In the genomic region with DNA sequence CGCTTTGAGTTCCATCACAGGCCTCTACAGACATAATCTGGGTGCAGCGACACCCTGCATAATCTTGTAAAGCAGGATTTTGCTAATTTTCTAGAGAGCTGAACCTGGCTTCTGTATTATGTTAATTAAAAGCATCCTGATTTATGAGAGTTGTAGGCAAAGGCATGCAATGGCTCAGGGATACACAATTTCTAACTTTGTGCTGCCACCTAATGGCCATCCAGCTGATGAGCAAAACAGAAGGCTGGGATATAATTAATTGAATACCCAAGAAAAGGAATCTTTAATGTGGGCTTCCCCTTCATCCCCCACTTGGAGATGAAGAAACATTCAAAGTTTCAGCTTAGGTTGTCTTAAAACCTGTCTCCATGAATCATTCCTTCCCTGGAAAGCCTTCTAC, we compare ENCODE assay signal across 9 cellular contexts.
DNase-seq lines count a peak whose midpoint lies in the region; ATAC-seq, FAIRE-seq and TF ChIP-seq lines count a peak whose summit lies in the region.
"Had no signal": no experiment of that assay in that cellular context is flagged by ENCODE, and none has a peak within 500 bp of the region (broad histone marks: within the 10 kb centered on the region; RNA-seq: fewer than 3 reads in every experiment).

No MANE protein-coding gene starts in this region.

- no peaks in the 10 kb centered on the region for H3K9me3 ChIP-seq in Peyer's patch

- TF ChIP-seq POLR2A in GM12891 (IDR thresholded peaks at IDR 0.05; ENCODE audit: low read depth, low read length) (no peak), Peyer's patch (IDR thresholded peaks at IDR 0.05) (no peak)

- H3K27me3 ChIP-seq in Peyer's patch, result no peaks in the 10 kb centered on the region

- TF ChIP-seq CTCF in Peyer's patch (IDR thresholded peaks at IDR 0.05) (peak in 4 of 6 experiments; percentile 25 to 43 (median 34)), fibroblast of mammary gland (conservative IDR thresholded peaks at IDR 0.05; ENCODE audit: control insufficient read depth, insufficient read depth, low read depth, low read length) (peak; percentile 58)

- H3K36me3 ChIP-seq in Peyer's patch, result no peaks in the 10 kb centered on the region

- peak; percentile 2 for DNase-seq in AML-193 (lab: John Stamatoyannopoulos, UW)
- DNase-seq in GM12891 (ENCODE audit: insufficient read length, low spot score), result no peak
- DNase-seq in Peyer's patch, result peak in 1 of 3 donors; percentile 53
- peak; percentile 47 for DNase-seq in fibroblast of mammary gland (ENCODE audit: low read depth)
- peak; percentile 49 for DNase-seq in renal cortical epithelial cell (ENCODE audit: low read depth)
- no peak for DNase-seq in HCEC 1CT

- H3K4me3 ChIP-seq in Peyer's patch, result no peak overlapping the region
- H3K4me3 ChIP-seq in fibroblast of mammary gland (ENCODE audit: control insufficient read depth, low read depth, low read length), result no peak overlapping the region

- no peaks in the 10 kb centered on the region for H3K4me1 ChIP-seq in Peyer's patch

- no peak for ATAC-seq in GM21447 (IDR thresholded peaks at IDR 0.05; ENCODE audit: unreplicated experiment)
- ATAC-seq in HG02840 (IDR thresholded peaks at IDR 0.05; ENCODE audit: low FRiP score, unreplicated experiment), result no peak

- peak; percentile 61 for FAIRE-seq in GM12891 (lab: Jason Lieb, UNC)

- no peak overlapping the region for H3K27ac ChIP-seq in Peyer's patch
- H3K27ac ChIP-seq: epithelial cell of prostate had no signal

TF ChIP-seq in GM12891, 5 proteins besides CTCF, POLR2A, EP300 and RAD21:
- TF ChIP-seq TAF1 (IDR thresholded peaks at IDR 0.05; ENCODE audit: low read depth, low read length) (no peak), SPI1 (IDR thresholded peaks at IDR 0.05; ENCODE audit: low read depth, low read length) (no peak), PAX5 (IDR thresholded peaks at IDR 0.05; ENCODE audit: insufficient read depth, low read length, severe bottlenecking) (no peak), POU2F2 (IDR thresholded peaks at IDR 0.05; ENCODE audit: low read depth, low read length) (no peak), POLR2AphosphoS5 (IDR thresholded peaks at IDR 0.05; ENCODE audit: low read depth, low read length) (no peak)

Comparison
In these comparisons a context has a peak if more than half of its experiments do, and no peak if none do; other contexts are left out.
1. DNase-seq: peak in AML-193 (2 of 2), fibroblast of mammary gland (single experiment) and renal cortical epithelial cell (single experiment); none in GM12891 (single experiment) and HCEC 1CT (single experiment).